Comparison of ENCODE assay signal across 16 cellular contexts in genomic region chr7:156162451-156162850, GRCh38.
DNase-seq lines count a peak whose midpoint lies in the region; ATAC-seq and TF ChIP-seq lines count a peak whose summit lies in the region.
"Had no signal": no experiment of that assay in that cellular context is flagged by ENCODE, and none has a peak within 500 bp of the region (broad histone marks: within the 10 kb centered on the region; RNA-seq: fewer than 3 reads in every experiment).

No MANE protein-coding gene starts in this region.

- H3K27ac Mint-ChIP-seq in type B pancreatic cell = no peak overlapping the region
- H3K27ac Mint-ChIP-seq in stimulated activated naive B cell treated with anti-CD40 and anti-IgM and Interleukin-4, amounts not matched to agents 10 μg/mL and 1 μg/mL and 100 μg/mL, for 72 hours = no peak overlapping the region
- H3K27ac Mint-ChIP-seq: CD14-positive monocyte; CD4-positive, alpha-beta memory T cell; H9 had no signal

- TF ChIP-seq CTCF in coronary artery (IDR thresholded peaks at IDR 0.05) (no peak), type B pancreatic cell (conservative IDR thresholded peaks at IDR 0.05) (no peak), PC-9 (conservative IDR thresholded peaks at IDR 0.05) (no peak)

- no peak for ATAC-seq in stimulated activated naive B cell treated with anti-CD40 and anti-IgM and Interleukin-4, amounts not matched to agents 10 μg/mL and 1 μg/mL and 100 μg/mL, for 72 hours (replicated peaks)
- no peak for ATAC-seq in HG02798 (IDR thresholded peaks at IDR 0.05; ENCODE audit: poor library complexity, unreplicated experiment)

- H3K9me3 ChIP-seq in PC-9 (ENCODE audit: insufficient read depth, low read depth) = no peaks in the 10 kb centered on the region
- H3K9me3 ChIP-seq: BLaER1 had no signal

- H3K27me3 ChIP-seq in PC-9 (ENCODE audit: insufficient read depth, low read depth) = peaks cover 63% of the 10 kb centered on the region
- H3K27me3 ChIP-seq: BLaER1 had no signal

- BruUV-seq in PC-9 (replicated peaks; lab: Mats Ljungman, UMichigan) = no TSS peak

- H3K27me3 Mint-ChIP-seq in type B pancreatic cell = peaks cover 39% of the 10 kb centered on the region
- H3K27me3 Mint-ChIP-seq in stimulated activated naive B cell treated with anti-CD40 and anti-IgM and Interleukin-4, amounts not matched to agents 10 μg/mL and 1 μg/mL and 100 μg/mL, for 72 hours = peaks cover 4 to 12% of the 10 kb centered on the region in 2 donors

- H3K4me3 ChIP-seq in coronary artery (no peak overlapping the region), PC-9 (no peak overlapping the region)
- H3K4me3 ChIP-seq: BLaER1 had no signal

- no peak overlapping the region for H3K27ac ChIP-seq in coronary artery
- no peak overlapping the region for H3K27ac ChIP-seq in PC-9
- H3K27ac ChIP-seq: BLaER1 had no signal

- H3K4me3 Mint-ChIP-seq in type B pancreatic cell = no peak overlapping the region
- H3K4me3 Mint-ChIP-seq in stimulated activated naive B cell treated with anti-CD40 and anti-IgM and Interleukin-4, amounts not matched to agents 10 μg/mL and 1 μg/mL and 100 μg/mL, for 72 hours = no peak overlapping the region
- H3K4me3 Mint-ChIP-seq: CD14-positive monocyte; CD4-positive, alpha-beta memory T cell; H9 had no signal

- no peaks in the 10 kb centered on the region for H3K36me3 ChIP-seq in PC-9 (ENCODE audit: low read depth)
- H3K36me3 ChIP-seq: BLaER1 had no signal

- no peaks in the 10 kb centered on the region for H4K20me1 ChIP-seq in PC-9 (ENCODE audit: insufficient read depth)
- H4K20me1 ChIP-seq: BLaER1 had no signal

- 0 out of 2 replicates have a peak, but pooled peaks cover 4% of the 10 kb centered on the region for H3K4me1 ChIP-seq in PC-9 (replicated peaks; ENCODE audit: insufficient read depth)

- H3K9me3 Mint-ChIP-seq in type B pancreatic cell = no peaks in the 10 kb centered on the region
- peaks cover 2 to 4% of the 10 kb centered on the region in 2 donors for H3K9me3 Mint-ChIP-seq in stimulated activated naive B cell treated with anti-CD40 and anti-IgM and Interleukin-4, amounts not matched to agents 10 μg/mL and 1 μg/mL and 100 μg/mL, for 72 hours

- DNase-seq in NCI-H2171 treated with DMSO at 0.1 percent for 48 hours (lab: John Stamatoyannopoulos, UW) (peak; percentile 13), NCI-H2171 (lab: John Stamatoyannopoulos, UW) (no peak), coronary artery (ENCODE audit: low spot score) (peak; percentile 52), islet precursor cell (peak; percentile 21), type B pancreatic cell (ENCODE audit: extremely low spot score, unreplicated experiment) (peak; percentile 31), PC-9 (no peak)
- DNase-seq in stimulated activated naive B cell treated with anti-CD40 and anti-IgM and Interleukin-4, amounts not matched to agents 10 μg/mL and 1 μg/mL and 100 μg/mL, for 72 hours = no peak
- DNase-seq: 8988T; Calu3; CD4-positive, alpha-beta memory T cell; DMS79 treated with DMSO at 0.1 percent for 48 hours; GF-D8; H9 had no signal

- no peaks in the 10 kb centered on the region for H3K79me2 ChIP-seq in PC-9 (ENCODE audit: low read depth)

- no peak overlapping the region for H2AFZ ChIP-seq in PC-9

- H3K36me3 Mint-ChIP-seq in type B pancreatic cell = no peaks in the 10 kb centered on the region
- H3K36me3 Mint-ChIP-seq in stimulated activated naive B cell treated with anti-CD40 and anti-IgM and Interleukin-4, amounts not matched to agents 10 μg/mL and 1 μg/mL and 100 μg/mL, for 72 hours = no peaks in the 10 kb centered on the region
- H3K36me3 Mint-ChIP-seq: CD14-positive monocyte; CD4-positive, alpha-beta memory T cell had no signal

- CTCF ChIA-PET in PC-9 (lab: Charles Lee) = no interaction called here

- H3K4me2 ChIP-seq in PC-9 = no peak overlapping the region
- H3K4me2 ChIP-seq: BLaER1 had no signal

- intact Hi-C loops in PC-9 (cut with micrococcal nuclease; ENCODE audit: unreplicated experiment) = no loop called here

- H3F3A ChIP-seq in PC-9 (ENCODE audit: insufficient read depth, low read depth) = no peaks in the 10 kb centered on the region

- POLR2A ChIA-PET in PC-9 (lab: Charles Lee; ENCODE audit: unreplicated experiment) = no interaction called here

- no peaks in the 10 kb centered on the region for H3K4me1 Mint-ChIP-seq in type B pancreatic cell (ENCODE audit: unreplicated experiment)
- H3K4me1 Mint-ChIP-seq in stimulated activated naive B cell treated with anti-CD40 and anti-IgM and Interleukin-4, amounts not matched to agents 10 μg/mL and 1 μg/mL and 100 μg/mL, for 72 hours = no peaks in the 10 kb centered on the region
- H3K4me1 Mint-ChIP-seq: CD14-positive monocyte; CD4-positive, alpha-beta memory T cell had no signal

- H3K9me2 ChIP-seq in PC-9 (ENCODE audit: insufficient read depth) = no peaks in the 10 kb centered on the region

Comparison
In these comparisons a context has a peak if more than half of its experiments do, and no peak if none do; other contexts are left out.
1. DNase-seq: peak in NCI-H2171 treated with DMSO at 0.1 percent for 48 hours (single experiment), coronary artery (single experiment), islet precursor cell (single experiment) and type B pancreatic cell (single experiment); none in NCI-H2171 (single experiment), stimulated activated naive B cell treated with anti-CD40 and anti-IgM and Interleukin-4, amounts not matched to agents 10 μg/mL and 1 μg/mL and 100 μg/mL, for 72 hours (single experiment) and PC-9 (0 of 2).